In the genomic region with DNA sequence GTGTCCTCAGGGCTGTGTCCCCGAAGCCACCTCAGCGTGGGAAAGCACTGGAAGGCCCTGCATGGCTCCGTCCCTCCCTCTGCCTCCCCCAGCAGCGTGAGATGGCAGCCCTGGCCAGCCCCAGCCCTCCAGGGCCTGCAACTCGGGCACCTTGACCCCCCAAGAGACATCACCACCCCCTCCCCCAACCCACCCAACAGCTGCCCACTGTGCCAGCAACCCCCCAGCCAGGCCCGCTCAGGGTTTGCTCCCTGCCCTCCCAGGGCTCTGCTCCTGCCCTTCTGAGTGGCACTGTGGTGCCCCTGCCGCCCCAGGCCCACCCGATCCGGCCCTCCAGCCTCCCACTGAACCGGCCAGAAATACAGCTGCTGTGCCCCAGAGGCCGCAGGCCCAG, we compare ENCODE assay signal across 29 cellular contexts. TPM values are rescaled to one million over a fixed set of nuclear protein-coding genes. Genes with fewer than 3 reads are reported as not detected.
"Had no signal": no experiment of that assay in that cellular context is flagged by ENCODE, and none has a peak within 500 bp of the region (broad histone marks: within the 10 kb centered on the region; RNA-seq: fewer than 3 reads in every experiment).

No MANE protein-coding gene starts in this region.

- H3K4me3 Mint-ChIP-seq: activated CD8-positive, alpha-beta T cell treated with anti-CD3 and anti-CD28 coated beads, Interleukin-2, amount 10 ng/mL, durations not matched to agents 7 days and 5 days; activated naive CD8-positive, alpha-beta T cell treated with anti-CD3 and anti-CD28 coated beads, Interleukin-2, amount 50 U/mL, for 24 hours; activated T-helper 1 cell treated with anti-CD3 and anti-CD28 coated beads, Interleukin-12 subunit alpha, Interleukin-12 subunit beta, Interleukin-2, Interleukin-4 antibody, amounts not matched to agents 30 ng/mL and 10 ng/mL and 1 ng/mL, durations not matched to agents 14 hours and 24 hours and 36 hours; dendritic cell treated with granulocyte-macrophage colony-stimulating factor and Interleukin-4, amounts not matched to agents 40 ng/mL and 50 ng/mL, for 4 days; immature natural killer cell; T-cell; T-helper 2 cell treated with Interferon-gamma antibody and Interleukin-4, amounts not matched to agents 5 μg/mL and 100 μg/mL, for 36 hours had no signal

- H3K4me2 ChIP-seq: hepatocyte had no signal

- DNase-seq: activated CD4-positive, alpha-beta T cell treated with anti-CD3 and anti-CD28 coated beads for 1 hour; activated CD4-positive, alpha-beta T cell treated with anti-CD3 and anti-CD28 coated beads, Interleukin-2, amount 50 U/mL, for 1 hour; activated CD8-positive, alpha-beta T cell treated with anti-CD3 and anti-CD28 coated beads, Interleukin-2, amount 10 ng/mL, durations not matched to agents 7 days and 5 days; activated gamma-delta T cell; activated naive CD4-positive, alpha-beta T cell treated with anti-CD3 and anti-CD28 coated beads, Interleukin-2, amount 50 U/mL, for 16 hours; activated naive CD8-positive, alpha-beta T cell treated with anti-CD3 and anti-CD28 coated beads, Interleukin-2, amount 50 U/mL, for 24 hours; effector memory CD4-positive, alpha-beta T cell; glutamatergic neuron; immature natural killer cell; left ventricle myocardium inferior; mesendoderm; naive B cell; stimulated activated CD4-positive, alpha-beta T cell treated with anti-CD3 and anti-CD28 coated beads, Interleukin-4, amount 100 ng/mL, for 1 hour; stimulated activated naive CD8-positive, alpha-beta T cell treated with anti-CD3 and anti-CD28 coated beads, Interleukin-15, Interleukin-2, amounts not matched to agents 100 U/mL and 50 U/mL, for 24 hours; T-cell; tibial artery had no signal

- H3K4me3 ChIP-seq: body of pancreas, esophagus muscularis mucosa, hepatocyte, left ventricle myocardium inferior, tibial artery had no signal

- H2AFZ ChIP-seq: hepatocyte had no signal

- H3K36me3 ChIP-seq: left ventricle myocardium inferior had no signal

- H3K27ac Mint-ChIP-seq: activated CD8-positive, alpha-beta T cell treated with anti-CD3 and anti-CD28 coated beads, Interleukin-2, amount 10 ng/mL, durations not matched to agents 7 days and 5 days; activated naive CD8-positive, alpha-beta T cell treated with anti-CD3 and anti-CD28 coated beads, Interleukin-2, amount 50 U/mL, for 24 hours; activated T-helper 1 cell treated with anti-CD3 and anti-CD28 coated beads, Interleukin-12 subunit alpha, Interleukin-12 subunit beta, Interleukin-2, Interleukin-4 antibody, amounts not matched to agents 30 ng/mL and 10 ng/mL and 1 ng/mL, durations not matched to agents 14 hours and 24 hours and 36 hours; dendritic cell treated with granulocyte-macrophage colony-stimulating factor and Interleukin-4, amounts not matched to agents 40 ng/mL and 50 ng/mL, for 4 days; immature natural killer cell; T-cell; T-helper 2 cell treated with Interferon-gamma antibody and Interleukin-4, amounts not matched to agents 5 μg/mL and 100 μg/mL, for 36 hours had no signal

- H3K36me3 Mint-ChIP-seq: immature natural killer cell, T-cell had no signal

- H3K27me3 ChIP-seq: body of pancreas, hepatocyte, tibial artery had no signal

- H3K27ac ChIP-seq: body of pancreas, esophagus muscularis mucosa, hepatocyte, left ventricle myocardium inferior, tibial artery had no signal

- H3K9me3 Mint-ChIP-seq: activated naive CD8-positive, alpha-beta T cell treated with anti-CD3 and anti-CD28 coated beads, Interleukin-2, amount 50 U/mL, for 24 hours; activated T-helper 1 cell treated with anti-CD3 and anti-CD28 coated beads, Interleukin-12 subunit alpha, Interleukin-12 subunit beta, Interleukin-2, Interleukin-4 antibody, amounts not matched to agents 30 ng/mL and 10 ng/mL and 1 ng/mL, durations not matched to agents 14 hours and 24 hours and 36 hours; dendritic cell treated with granulocyte-macrophage colony-stimulating factor and Interleukin-4, amounts not matched to agents 40 ng/mL and 50 ng/mL, for 4 days; immature natural killer cell; neural crest cell; T-cell; T-helper 2 cell treated with Interferon-gamma antibody and Interleukin-4, amounts not matched to agents 5 μg/mL and 100 μg/mL, for 36 hours had no signal

- H3K27me3 Mint-ChIP-seq: progenitor cell of endocrine pancreas had no signal

- ATAC-seq: activated CD8-positive, alpha-beta T cell treated with anti-CD3 and anti-CD28 coated beads, Interleukin-2, amount 10 ng/mL, durations not matched to agents 7 days and 5 days; activated naive CD8-positive, alpha-beta T cell treated with anti-CD3 and anti-CD28 coated beads, Interleukin-2, amount 50 U/mL, for 24 hours; body of pancreas; stimulated activated naive CD8-positive, alpha-beta T cell treated with anti-CD3 and anti-CD28 coated beads, Interleukin-15, Interleukin-2, amounts not matched to agents 100 U/mL and 50 U/mL, for 24 hours; T-cell had no signal

- H3K9me3 ChIP-seq: body of pancreas, esophagus muscularis mucosa, left ventricle myocardium inferior, tibial artery had no signal

RNA-seq across cellular contexts. Expression of gene ASPDH, which starts 1.5 kb away (rescaled TPM):
- total RNA-seq: activated CD8-positive, alpha-beta T cell treated with anti-CD3 and anti-CD28 coated beads, Interleukin-2, amount 10 ng/mL, durations not matched to agents 7 days and 5 days; activated T-helper 1 cell treated with anti-CD3 and anti-CD28 coated beads, Interleukin-12 subunit alpha, Interleukin-12 subunit beta, Interleukin-2, Interleukin-4 antibody, amounts not matched to agents 30 ng/mL and 10 ng/mL and 1 ng/mL, durations not matched to agents 14 hours and 24 hours and 36 hours; body of pancreas; kidney epithelial cell; left ventricle myocardium inferior; mucosa of gallbladder; omental fat pad; progenitor cell of endocrine pancreas; subcutaneous adipose tissue; T-cell; ureter had no signal
- polyA plus RNA-seq: immature natural killer cell had no signal

RNA-seq across cellular contexts. Expression of gene GARIN5A, which starts 38.5 kb away (rescaled TPM):
- total RNA-seq: subcutaneous adipose tissue had no signal

RNA-seq across cellular contexts. Expression of gene LRRC4B, which starts 53.1 kb away (rescaled TPM):
- total RNA-seq: activated CD8-positive, alpha-beta T cell treated with anti-CD3 and anti-CD28 coated beads, Interleukin-2, amount 10 ng/mL, durations not matched to agents 7 days and 5 days; T-cell had no signal
- polyA plus RNA-seq: immature natural killer cell had no signal
